1 cellular context compared by ENCODE assay signal in genomic region chr19:3073159-3073563, GRCh38.
TF ChIP-seq lines count a peak whose summit lies in the region.

No MANE protein-coding gene starts in this region.

TF ChIP-seq in K562, 482 proteins besides CTCF, POLR2A, EP300 and RAD21 (continued from another document):
- TF ChIP-seq COPS2 (conservative IDR thresholded peaks at IDR 0.05) (no peak), KLF13 (tag; IDR thresholded peaks at IDR 0.05; ENCODE audit: borderline replicate concordance, low read depth) (no peak), ZNF561 (CRISPR knock-in tag; conservative IDR thresholded peaks at IDR 0.05) (no peak), BACH1 (tag; IDR thresholded peaks at IDR 0.05) (no peak), ZNF75A (CRISPR knock-in tag; IDR thresholded peaks at IDR 0.05) (no peak), NFIC (IDR thresholded peaks at IDR 0.05) (0 out of 2 replicates have a peak, but pooled peaks have one; percentile 4), ZC3H11A (IDR thresholded peaks at IDR 0.05; ENCODE audit: low read depth, low read length) (no peak), GTF2B (IDR thresholded peaks at IDR 0.05; ENCODE audit: extremely low read depth, insufficient read length) (no peak), DACH1 (IDR thresholded peaks at IDR 0.05; ENCODE audit: partially characterized antibody) (peak; percentile 66), HNRNPK (IDR thresholded peaks at IDR 0.05; ENCODE audit: low read depth, low read length, poor library complexity, severe bottlenecking) (no peak), RB1 (IDR thresholded peaks at IDR 0.05; ENCODE audit: low read depth) (no peak), HNRNPL (IDR thresholded peaks at IDR 0.05; ENCODE audit: low read depth, low read length) (no peak), ZNF197 (CRISPR knock-in tag; IDR thresholded peaks at IDR 0.05; ENCODE audit: low read depth) (no peak), FOSL1 (tag; conservative IDR thresholded peaks at IDR 0.05) (no peak), E2F5 (CRISPR knock-in tag; IDR thresholded peaks at IDR 0.05) (no peak), HNRNPUL1 (IDR thresholded peaks at IDR 0.05; ENCODE audit: low read length) (no peak), ZBTB49 (CRISPR knock-in tag; IDR thresholded peaks at IDR 0.05; ENCODE audit: borderline replicate concordance) (no peak), GTF2A2 (tag; IDR thresholded peaks at IDR 0.05) (no peak), RAD51 (IDR thresholded peaks at IDR 0.05; ENCODE audit: borderline replicate concordance, low read depth) (peak; percentile 96), ZZZ3 (IDR thresholded peaks at IDR 0.05) (no peak), SNAPC5 (CRISPR knock-in tag; IDR thresholded peaks at IDR 0.05) (no peak), THAP12 (CRISPR knock-in tag; IDR thresholded peaks at IDR 0.05) (no peak), ZNF212 (CRISPR knock-in tag; IDR thresholded peaks at IDR 0.05) (no peak), TCF15 (CRISPR knock-in tag; IDR thresholded peaks at IDR 0.05) (no peak), KLF10 (CRISPR knock-in tag; IDR thresholded peaks at IDR 0.05) (no peak), HOMEZ (CRISPR knock-in tag; IDR thresholded peaks at IDR 0.05) (no peak), MAZ (CRISPR knock-in tag; conservative IDR thresholded peaks at IDR 0.05 in 1 of 2, IDR thresholded peaks at IDR 0.05 in 1 of 2) (no peak), GMEB1 (CRISPR knock-in tag; IDR thresholded peaks at IDR 0.05) (no peak), SMC3 (conservative IDR thresholded peaks at IDR 0.05; ENCODE audit: insufficient read depth, low read depth, low read length) (no peak), C11orf30 (IDR thresholded peaks at IDR 0.05; ENCODE audit: low read depth) (0 out of 2 replicates have a peak, but pooled peaks have one; percentile 32)
- TF ChIP-seq, protein P1, sequence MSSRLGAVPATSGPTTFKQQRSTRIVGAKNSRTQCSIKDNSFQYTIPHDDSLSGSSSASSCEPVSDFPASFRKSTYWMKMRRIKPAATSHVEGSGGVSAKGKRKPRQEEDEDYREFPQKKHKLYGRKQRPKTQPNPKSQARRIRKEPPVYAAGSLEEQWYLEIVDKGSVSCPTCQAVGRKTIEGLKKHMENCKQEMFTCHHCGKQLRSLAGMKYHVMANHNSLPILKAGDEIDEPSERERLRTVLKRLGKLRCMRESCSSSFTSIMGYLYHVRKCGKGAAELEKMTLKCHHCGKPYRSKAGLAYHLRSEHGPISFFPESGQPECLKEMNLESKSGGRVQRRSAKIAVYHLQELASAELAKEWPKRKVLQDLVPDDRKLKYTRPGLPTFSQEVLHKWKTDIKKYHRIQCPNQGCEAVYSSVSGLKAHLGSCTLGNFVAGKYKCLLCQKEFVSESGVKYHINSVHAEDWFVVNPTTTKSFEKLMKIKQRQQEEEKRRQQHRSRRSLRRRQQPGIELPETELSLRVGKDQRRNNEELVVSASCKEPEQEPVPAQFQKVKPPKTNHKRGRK (tag; IDR thresholded peaks at IDR 0.05) = no peak
- TF ChIP-seq, protein P2, sequence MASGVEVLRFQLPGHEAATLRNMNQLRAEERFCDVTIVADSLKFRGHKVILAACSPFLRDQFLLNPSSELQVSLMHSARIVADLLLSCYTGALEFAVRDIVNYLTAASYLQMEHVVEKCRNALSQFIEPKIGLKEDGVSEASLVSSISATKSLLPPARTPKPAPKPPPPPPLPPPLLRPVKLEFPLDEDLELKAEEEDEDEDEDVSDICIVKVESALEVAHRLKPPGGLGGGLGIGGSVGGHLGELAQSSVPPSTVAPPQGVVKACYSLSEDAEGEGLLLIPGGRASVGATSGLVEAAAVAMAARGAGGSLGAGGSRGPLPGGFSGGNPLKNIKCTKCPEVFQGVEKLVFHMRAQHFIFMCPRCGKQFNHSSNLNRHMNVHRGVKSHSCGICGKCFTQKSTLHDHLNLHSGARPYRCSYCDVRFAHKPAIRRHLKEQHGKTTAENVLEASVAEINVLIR (CRISPR knock-in tag; IDR thresholded peaks at IDR 0.05) = no peak
- TF ChIP-seq, protein P3, sequence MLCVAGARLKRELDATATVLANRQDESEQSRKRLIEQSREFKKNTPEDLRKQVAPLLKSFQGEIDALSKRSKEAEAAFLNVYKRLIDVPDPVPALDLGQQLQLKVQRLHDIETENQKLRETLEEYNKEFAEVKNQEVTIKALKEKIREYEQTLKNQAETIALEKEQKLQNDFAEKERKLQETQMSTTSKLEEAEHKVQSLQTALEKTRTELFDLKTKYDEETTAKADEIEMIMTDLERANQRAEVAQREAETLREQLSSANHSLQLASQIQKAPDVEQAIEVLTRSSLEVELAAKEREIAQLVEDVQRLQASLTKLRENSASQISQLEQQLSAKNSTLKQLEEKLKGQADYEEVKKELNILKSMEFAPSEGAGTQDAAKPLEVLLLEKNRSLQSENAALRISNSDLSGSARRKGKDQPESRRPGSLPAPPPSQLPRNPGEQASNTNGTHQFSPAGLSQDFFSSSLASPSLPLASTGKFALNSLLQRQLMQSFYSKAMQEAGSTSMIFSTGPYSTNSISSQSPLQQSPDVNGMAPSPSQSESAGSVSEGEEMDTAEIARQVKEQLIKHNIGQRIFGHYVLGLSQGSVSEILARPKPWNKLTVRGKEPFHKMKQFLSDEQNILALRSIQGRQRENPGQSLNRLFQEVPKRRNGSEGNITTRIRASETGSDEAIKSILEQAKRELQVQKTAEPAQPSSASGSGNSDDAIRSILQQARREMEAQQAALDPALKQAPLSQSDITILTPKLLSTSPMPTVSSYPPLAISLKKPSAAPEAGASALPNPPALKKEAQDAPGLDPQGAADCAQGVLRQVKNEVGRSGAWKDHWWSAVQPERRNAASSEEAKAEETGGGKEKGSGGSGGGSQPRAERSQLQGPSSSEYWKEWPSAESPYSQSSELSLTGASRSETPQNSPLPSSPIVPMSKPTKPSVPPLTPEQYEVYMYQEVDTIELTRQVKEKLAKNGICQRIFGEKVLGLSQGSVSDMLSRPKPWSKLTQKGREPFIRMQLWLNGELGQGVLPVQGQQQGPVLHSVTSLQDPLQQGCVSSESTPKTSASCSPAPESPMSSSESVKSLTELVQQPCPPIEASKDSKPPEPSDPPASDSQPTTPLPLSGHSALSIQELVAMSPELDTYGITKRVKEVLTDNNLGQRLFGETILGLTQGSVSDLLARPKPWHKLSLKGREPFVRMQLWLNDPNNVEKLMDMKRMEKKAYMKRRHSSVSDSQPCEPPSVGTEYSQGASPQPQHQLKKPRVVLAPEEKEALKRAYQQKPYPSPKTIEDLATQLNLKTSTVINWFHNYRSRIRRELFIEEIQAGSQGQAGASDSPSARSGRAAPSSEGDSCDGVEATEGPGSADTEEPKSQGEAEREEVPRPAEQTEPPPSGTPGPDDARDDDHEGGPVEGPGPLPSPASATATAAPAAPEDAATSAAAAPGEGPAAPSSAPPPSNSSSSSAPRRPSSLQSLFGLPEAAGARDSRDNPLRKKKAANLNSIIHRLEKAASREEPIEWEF (CRISPR knock-in tag; IDR thresholded peaks at IDR 0.05) = no peak
- TF ChIP-seq, protein P4, sequence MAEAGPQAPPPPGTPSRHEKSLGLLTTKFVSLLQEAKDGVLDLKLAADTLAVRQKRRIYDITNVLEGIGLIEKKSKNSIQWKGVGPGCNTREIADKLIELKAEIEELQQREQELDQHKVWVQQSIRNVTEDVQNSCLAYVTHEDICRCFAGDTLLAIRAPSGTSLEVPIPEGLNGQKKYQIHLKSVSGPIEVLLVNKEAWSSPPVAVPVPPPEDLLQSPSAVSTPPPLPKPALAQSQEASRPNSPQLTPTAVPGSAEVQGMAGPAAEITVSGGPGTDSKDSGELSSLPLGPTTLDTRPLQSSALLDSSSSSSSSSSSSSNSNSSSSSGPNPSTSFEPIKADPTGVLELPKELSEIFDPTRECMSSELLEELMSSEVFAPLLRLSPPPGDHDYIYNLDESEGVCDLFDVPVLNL (CRISPR knock-in tag; IDR thresholded peaks at IDR 0.05; ENCODE audit: low read depth) = no peak
